In the genomic region with DNA sequence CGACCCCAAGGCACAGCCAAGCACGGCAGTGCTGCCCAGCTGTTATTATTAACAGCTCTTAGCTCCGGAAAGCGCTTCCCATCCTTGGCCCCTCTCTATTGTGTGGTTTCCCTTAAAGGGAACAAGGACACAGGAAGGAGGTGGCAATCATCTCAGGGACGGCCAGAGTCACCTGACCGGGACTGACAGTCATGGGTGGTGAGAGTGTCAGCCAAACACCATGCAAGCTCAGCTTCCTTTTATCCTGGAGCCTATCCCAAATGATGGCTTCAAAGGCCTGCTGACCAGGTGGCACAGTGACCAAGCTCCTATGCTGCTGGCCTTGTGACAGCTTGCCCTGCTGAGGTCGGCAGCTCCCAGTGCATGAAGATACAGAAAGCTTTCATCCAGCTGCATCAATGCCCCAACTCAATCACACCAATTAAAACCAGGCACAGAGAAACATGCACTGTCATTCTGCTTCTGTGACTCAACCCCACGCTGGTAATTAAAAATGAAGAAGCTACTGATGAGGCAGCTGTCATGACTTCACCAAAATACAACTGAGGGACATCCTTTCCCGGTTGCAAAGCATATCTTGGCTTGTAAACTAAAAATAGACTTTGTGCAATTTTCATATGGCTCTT, we compare ENCODE assay signal across 9 cellular contexts. TPM values are rescaled to one million over a fixed set of nuclear protein-coding genes. Genes with fewer than 3 reads are reported as not detected.
DNase-seq lines count a peak whose midpoint lies in the region; ATAC-seq and TF ChIP-seq lines count a peak whose summit lies in the region.
"Had no signal": no experiment of that assay in that cellular context is flagged by ENCODE, and none has a peak within 500 bp of the region (broad histone marks: within the 10 kb centered on the region; RNA-seq: fewer than 3 reads in every experiment).

No MANE protein-coding gene starts in this region.

- ATAC-seq in HG03045 (IDR thresholded peaks at IDR 0.05; ENCODE audit: unreplicated experiment): no peak
- no peak for ATAC-seq in GM19035 (IDR thresholded peaks at IDR 0.05; ENCODE audit: unreplicated experiment)

- no peak overlapping the region for H3K4me3 ChIP-seq in fibroblast of villous mesenchyme (ENCODE audit: low read depth, low read length)

- DNase-seq in EH (ENCODE audit: low read depth): peak; percentile 93
- DNase-seq in OCI-M1 (lab: John Stamatoyannopoulos, UW): peak; percentile 75
- DNase-seq in fibroblast of villous mesenchyme (ENCODE audit: low read depth): peak; percentile 85
- DNase-seq in nucleus accumbens (lab: John Stamatoyannopoulos, UW): peak in 42 of 56 donors; percentile 22 to 87 (median 62)
- no peak for DNase-seq in NCI-H345 treated with DMSO at 0.1 percent for 48 hours (lab: John Stamatoyannopoulos, UW; ENCODE audit: unreplicated experiment)
- DNase-seq in NCI-H2081 treated with DMSO at 0.1 percent for 48 hours (lab: John Stamatoyannopoulos, UW): no peak
- DNase-seq: activated T-cell treated with anti-CD3 and anti-CD28 coated beads, Interleukin-2, amount 50 U/mL, for 48 hours had no signal

- no peak for TF ChIP-seq CTCF in fibroblast of villous mesenchyme (IDR thresholded peaks at IDR 0.05; ENCODE audit: insufficient read depth, low read depth, low read length)

RNA-seq across cellular contexts. Expression of gene PCSK6, which starts 34.1 kb away (rescaled TPM):
- 7.7 and 10.4 TPM in 2 replicates for total RNA-seq in fibroblast of villous mesenchyme

Comparison
In these comparisons a context has a peak if more than half of its experiments do, and no peak if none do; other contexts are left out.
1. DNase-seq: peak in EH (single experiment), OCI-M1 (single experiment), fibroblast of villous mesenchyme (single experiment) and nucleus accumbens (42 of 56); none in NCI-H345 treated with DMSO at 0.1 percent for 48 hours (single experiment) and NCI-H2081 treated with DMSO at 0.1 percent for 48 hours (single experiment).